In genomic region chr6:19833947-19834346, GRCh38 we compare ENCODE assay signal across 1 cellular context.
TF ChIP-seq lines count a peak whose summit lies in the region.

No MANE protein-coding gene starts in this region.

TF ChIP-seq in GM23338, 12 proteins besides CTCF, POLR2A, EP300 and RAD21 (continued from another document):
- TF ChIP-seq, protein P1, sequence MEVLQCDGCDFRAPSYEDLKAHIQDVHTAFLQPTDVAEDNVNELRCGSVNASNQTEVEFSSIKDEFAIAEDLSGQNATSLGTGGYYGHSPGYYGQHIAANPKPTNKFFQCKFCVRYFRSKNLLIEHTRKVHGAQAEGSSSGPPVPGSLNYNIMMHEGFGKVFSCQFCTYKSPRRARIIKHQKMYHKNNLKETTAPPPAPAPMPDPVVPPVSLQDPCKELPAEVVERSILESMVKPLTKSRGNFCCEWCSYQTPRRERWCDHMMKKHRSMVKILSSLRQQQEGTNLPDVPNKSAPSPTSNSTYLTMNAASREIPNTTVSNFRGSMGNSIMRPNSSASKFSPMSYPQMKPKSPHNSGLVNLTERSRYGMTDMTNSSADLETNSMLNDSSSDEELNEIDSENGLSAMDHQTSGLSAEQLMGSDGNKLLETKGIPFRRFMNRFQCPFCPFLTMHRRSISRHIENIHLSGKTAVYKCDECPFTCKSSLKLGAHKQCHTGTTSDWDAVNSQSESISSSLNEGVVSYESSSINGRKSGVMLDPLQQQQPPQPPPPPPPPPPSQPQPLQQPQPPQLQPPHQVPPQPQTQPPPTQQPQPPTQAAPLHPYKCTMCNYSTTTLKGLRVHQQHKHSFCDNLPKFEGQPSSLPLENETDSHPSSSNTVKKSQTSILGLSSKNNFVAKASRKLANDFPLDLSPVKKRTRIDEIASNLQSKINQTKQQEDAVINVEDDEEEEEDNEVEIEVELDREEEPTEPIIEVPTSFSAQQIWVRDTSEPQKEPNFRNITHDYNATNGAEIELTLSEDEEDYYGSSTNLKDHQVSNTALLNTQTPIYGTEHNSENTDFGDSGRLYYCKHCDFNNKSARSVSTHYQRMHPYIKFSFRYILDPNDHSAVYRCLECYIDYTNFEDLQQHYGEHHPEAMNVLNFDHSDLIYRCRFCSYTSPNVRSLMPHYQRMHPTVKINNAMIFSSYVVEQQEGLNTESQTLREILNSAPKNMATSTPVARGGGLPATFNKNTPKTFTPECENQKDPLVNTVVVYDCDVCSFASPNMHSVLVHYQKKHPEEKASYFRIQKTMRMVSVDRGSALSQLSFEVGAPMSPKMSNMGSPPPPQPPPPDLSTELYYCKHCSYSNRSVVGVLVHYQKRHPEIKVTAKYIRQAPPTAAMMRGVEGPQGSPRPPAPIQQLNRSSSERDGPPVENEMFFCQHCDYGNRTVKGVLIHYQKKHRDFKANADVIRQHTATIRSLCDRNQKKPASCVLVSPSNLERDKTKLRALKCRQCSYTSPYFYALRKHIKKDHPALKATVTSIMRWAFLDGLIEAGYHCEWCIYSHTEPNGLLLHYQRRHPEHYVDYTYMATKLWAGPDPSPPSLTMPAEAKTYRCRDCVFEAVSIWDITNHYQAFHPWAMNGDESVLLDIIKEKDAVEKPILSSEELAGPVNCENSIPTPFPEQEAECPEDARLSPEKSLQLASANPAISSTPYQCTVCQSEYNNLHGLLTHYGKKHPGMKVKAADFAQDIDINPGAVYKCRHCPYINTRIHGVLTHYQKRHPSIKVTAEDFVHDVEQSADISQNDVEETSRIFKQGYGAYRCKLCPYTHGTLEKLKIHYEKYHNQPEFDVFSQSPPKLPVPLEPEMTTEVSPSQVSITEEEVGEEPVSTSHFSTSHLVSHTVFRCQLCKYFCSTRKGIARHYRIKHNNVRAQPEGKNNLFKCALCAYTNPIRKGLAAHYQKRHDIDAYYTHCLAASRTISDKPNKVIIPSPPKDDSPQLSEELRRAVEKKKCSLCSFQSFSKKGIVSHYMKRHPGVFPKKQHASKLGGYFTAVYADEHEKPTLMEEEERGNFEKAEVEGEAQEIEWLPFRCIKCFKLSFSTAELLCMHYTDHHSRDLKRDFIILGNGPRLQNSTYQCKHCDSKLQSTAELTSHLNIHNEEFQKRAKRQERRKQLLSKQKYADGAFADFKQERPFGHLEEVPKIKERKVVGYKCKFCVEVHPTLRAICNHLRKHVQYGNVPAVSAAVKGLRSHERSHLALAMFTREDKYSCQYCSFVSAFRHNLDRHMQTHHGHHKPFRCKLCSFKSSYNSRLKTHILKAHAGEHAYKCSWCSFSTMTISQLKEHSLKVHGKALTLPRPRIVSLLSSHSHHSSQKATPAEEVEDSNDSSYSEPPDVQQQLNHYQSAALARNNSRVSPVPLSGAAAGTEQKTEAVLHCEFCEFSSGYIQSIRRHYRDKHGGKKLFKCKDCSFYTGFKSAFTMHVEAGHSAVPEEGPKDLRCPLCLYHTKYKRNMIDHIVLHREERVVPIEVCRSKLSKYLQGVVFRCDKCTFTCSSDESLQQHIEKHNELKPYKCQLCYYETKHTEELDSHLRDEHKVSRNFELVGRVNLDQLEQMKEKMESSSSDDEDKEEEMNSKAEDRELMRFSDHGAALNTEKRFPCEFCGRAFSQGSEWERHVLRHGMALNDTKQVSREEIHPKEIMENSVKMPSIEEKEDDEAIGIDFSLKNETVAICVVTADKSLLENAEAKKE (CRISPR knock-in tag; IDR thresholded peaks at IDR 0.05), result no peak
- TF ChIP-seq POLR2AphosphoS5 (IDR thresholded peaks at IDR 0.05; ENCODE audit: low read depth) (no peak), EZH2phosphoT487 (IDR thresholded peaks at IDR 0.05; ENCODE audit: unreplicated experiment) (no peak)
